In genomic region chr1:8027748-8028631, GRCh38 we compare ENCODE assay signal across 9 cellular contexts. TPM values are rescaled to one million over a fixed set of nuclear protein-coding genes. Genes with fewer than 3 reads are reported as not detected.
DNase-seq lines count a peak whose midpoint lies in the region; ATAC-seq, FAIRE-seq and TF ChIP-seq lines count a peak whose summit lies in the region.
"Had no signal": no experiment of that assay in that cellular context is flagged by ENCODE, and none has a peak within 500 bp of the region (broad histone marks: within the 10 kb centered on the region; RNA-seq: fewer than 3 reads in every experiment).

No MANE protein-coding gene starts in this region.

- H3K4me1 ChIP-seq in Caco-2 (peaks cover 33% of the 10 kb centered on the region), endodermal cell (ENCODE audit: control insufficient read depth, insufficient read depth, low read length) (no peaks in the 10 kb centered on the region), pancreas (peaks cover 17 to 23% (median 22%) of the 10 kb centered on the region in 3 donors)

- H3K27me3 ChIP-seq in Caco-2 (replicated peaks; ENCODE audit: control insufficient read depth, insufficient read depth, low read length) (no peaks in the 10 kb centered on the region), endodermal cell (ENCODE audit: control insufficient read depth, insufficient read depth, low read length, poor library complexity, severe bottlenecking) (no peaks in the 10 kb centered on the region), pancreas (no peaks in the 10 kb centered on the region)

- H3K4me3 ChIP-seq in Caco-2 (ENCODE audit: low read depth, low read length) (no peak overlapping the region; the same call in 1 of the 2 replicates), endodermal cell (ENCODE audit: low read length) (no peak overlapping the region), pancreas (peak overlapping the region in 2 of 4 donors; percentile 75 to 89)

- H3K27ac ChIP-seq in endodermal cell (ENCODE audit: low read depth, low read length) = no peak overlapping the region
- H3K27ac ChIP-seq in pancreas = peak overlapping the region; percentile 98 to 100 (median 99)

- H3K4me1 Mint-ChIP-seq in Caco-2 (ENCODE audit: low read depth, unreplicated experiment) (peaks cover 24% of the 10 kb centered on the region), endodermal cell (peaks cover 39% of the 10 kb centered on the region)

- WGBS in endodermal cell (ENCODE audit: insufficient coverage in 1 of 2, insufficient read length in 1 of 2), 2 experiments = 35 to 67% methylated on average over 2 to 8 of the region's 8 CpGs
- 10 to 11% methylated on average over 8 of the region's 8 CpGs for WGBS in pancreas, 2 donors

- intact Hi-C loops in Caco-2 (cut with micrococcal nuclease; ENCODE audit: unreplicated experiment) (loop anchor here (1.0 to 5.0 kb wide), 4 partner anchors 46 to 229 kb away; no protein-coding TSS in a partner anchor), pancreas (cut with DNase I) (loop anchor here in 2 of 3 donors (2.0 to 5.0 kb wide), 2 partner anchors 284 to 285 kb away; no protein-coding TSS in a partner anchor)

- H3K27ac Mint-ChIP-seq in Caco-2 (ENCODE audit: unreplicated experiment) (peak overlapping the region; percentile 85), endodermal cell (peak overlapping the region; percentile 88)
- H3K27ac Mint-ChIP-seq: activated B cell treated with CpG ODN at 0.5 μM for 24 hours had no signal

- H3K9me3 Mint-ChIP-seq in Caco-2 (ENCODE audit: unreplicated experiment) (no peaks in the 10 kb centered on the region), endodermal cell (no peaks in the 10 kb centered on the region)
- H3K9me3 Mint-ChIP-seq: activated B cell treated with CpG ODN at 0.5 μM for 24 hours had no signal

- TF ChIP-seq CTCF in Caco-2 (IDR thresholded peaks at IDR 0.05; ENCODE audit: insufficient read depth in 1 of 2, low read depth in 1 of 2, low read length in 1 of 2, severe bottlenecking in 1 of 2, unreplicated experiment in 1 of 2) (no peak), endodermal cell (conservative IDR thresholded peaks at IDR 0.05) (no peak), pancreas (IDR thresholded peaks at IDR 0.05) (no peak)

- FAIRE-seq in pancreas (lab: Jason Lieb, UNC) = no peak

- peaks cover 29% of the 10 kb centered on the region for H3K36me3 Mint-ChIP-seq in Caco-2 (ENCODE audit: insufficient read depth, unreplicated experiment)
- H3K36me3 Mint-ChIP-seq in endodermal cell (ENCODE audit: low read depth) = peaks cover 5% of the 10 kb centered on the region

- ATAC-seq in pancreas (peak in 1 of 4 donors; percentile 0), GM18519 (IDR thresholded peaks at IDR 0.05; ENCODE audit: low FRiP score, unreplicated experiment) (no peak)

- H3K9me3 ChIP-seq in Caco-2 (no peaks in the 10 kb centered on the region), endodermal cell (ENCODE audit: control insufficient read depth, low read length) (no peaks in the 10 kb centered on the region), pancreas (no peaks in the 10 kb centered on the region)

- H3K9ac ChIP-seq in endodermal cell (ENCODE audit: extremely low read depth, low read length, poor library complexity, severe bottlenecking) = no peak overlapping the region

- CTCF ChIA-PET in Caco-2 (lab: Charles Lee) = interaction anchor here (0.6 to 3.2 kb wide), 3 partner anchors 127 to 287 kb away, joined by 3 to 17 read pairs (median 3); no protein-coding TSS in a partner anchor

- H3K36me3 ChIP-seq in Caco-2 (ENCODE audit: control insufficient read depth, insufficient read depth, low read length) = no peaks in the 10 kb centered on the region
- H3K36me3 ChIP-seq in endodermal cell (ENCODE audit: control insufficient read depth, insufficient read depth, low read length) = peaks cover 5% of the 10 kb centered on the region
- H3K36me3 ChIP-seq in pancreas = peaks cover 0 to 16% (median 0%) of the 10 kb centered on the region in 3 donors

- H3K4me3 Mint-ChIP-seq in Caco-2 (ENCODE audit: unreplicated experiment) = peak overlapping the region; percentile 89
- H3K4me3 Mint-ChIP-seq in endodermal cell = peak overlapping the region; percentile 85

- H3K27me3 Mint-ChIP-seq in Caco-2 (ENCODE audit: insufficient read depth, unreplicated experiment) = no peaks in the 10 kb centered on the region
- no peaks in the 10 kb centered on the region for H3K27me3 Mint-ChIP-seq in endodermal cell (ENCODE audit: insufficient read depth)

- POLR2A ChIA-PET in Caco-2 (lab: Charles Lee) = interaction anchor here (0.5 to 1.7 kb wide), 4 partner anchors 11 to 324 kb away, joined by 3 to 5 read pairs (median 4); no protein-coding TSS in a partner anchor

- peak in 1 of 2 experiments; percentile 24 for DNase-seq in Caco-2
- DNase-seq in NCI-H2196 treated with DMSO at 0.1 percent for 48 hours (lab: John Stamatoyannopoulos, UW; ENCODE audit: unreplicated experiment) = peak; percentile 49
- no peak for DNase-seq in endodermal cell
- DNase-seq in pancreas = no peak
- no peak for DNase-seq in stimulated activated CD4-positive, alpha-beta T cell treated with anti-CD3 and anti-CD28 coated beads, Interleukin-15, amount 100 ng/mL, for 24 hours
- DNase-seq in stimulated activated naive CD4-positive, alpha-beta T cell (lab: John Stamatoyannopoulos, UW) = no peak
- DNase-seq in HuH-7.5 (ENCODE audit: low spot score) = no peak
- DNase-seq: activated B cell treated with CpG ODN at 0.5 μM for 24 hours had no signal

- BruUV-seq in Caco-2 (replicated peaks; lab: Mats Ljungman, UMichigan) = TSS peak; percentile 47

RNA-seq across cellular contexts. Expression of gene ERRFI1, which starts 1.9 kb away (rescaled TPM):
- total RNA-seq in Caco-2 (2022) = 37.2 and 40.9 TPM in 2 replicates
- 10 to 100 TPM; 61.4 to 72.5 TPM for total RNA-seq in endodermal cell
- polyA plus RNA-seq in endodermal cell (2013, experiment 1 of 2) = 49.4 TPM
- polyA plus RNA-seq in endodermal cell (2013, experiment 2 of 2) = 46.4 TPM
- total RNA-seq in pancreas = 100 to 1,000 TPM in 3 of 6 donors, 10 to 100 TPM in 3; 36.4 to 392 (median 81.7) TPM
- polyA plus RNA-seq in pancreas = 100 to 1,000 TPM in 1 of 2 donors, 10 to 100 TPM in 1; 88.2 to 129 TPM
